ENCODE assay signal across 10 cellular contexts in the genomic region with DNA sequence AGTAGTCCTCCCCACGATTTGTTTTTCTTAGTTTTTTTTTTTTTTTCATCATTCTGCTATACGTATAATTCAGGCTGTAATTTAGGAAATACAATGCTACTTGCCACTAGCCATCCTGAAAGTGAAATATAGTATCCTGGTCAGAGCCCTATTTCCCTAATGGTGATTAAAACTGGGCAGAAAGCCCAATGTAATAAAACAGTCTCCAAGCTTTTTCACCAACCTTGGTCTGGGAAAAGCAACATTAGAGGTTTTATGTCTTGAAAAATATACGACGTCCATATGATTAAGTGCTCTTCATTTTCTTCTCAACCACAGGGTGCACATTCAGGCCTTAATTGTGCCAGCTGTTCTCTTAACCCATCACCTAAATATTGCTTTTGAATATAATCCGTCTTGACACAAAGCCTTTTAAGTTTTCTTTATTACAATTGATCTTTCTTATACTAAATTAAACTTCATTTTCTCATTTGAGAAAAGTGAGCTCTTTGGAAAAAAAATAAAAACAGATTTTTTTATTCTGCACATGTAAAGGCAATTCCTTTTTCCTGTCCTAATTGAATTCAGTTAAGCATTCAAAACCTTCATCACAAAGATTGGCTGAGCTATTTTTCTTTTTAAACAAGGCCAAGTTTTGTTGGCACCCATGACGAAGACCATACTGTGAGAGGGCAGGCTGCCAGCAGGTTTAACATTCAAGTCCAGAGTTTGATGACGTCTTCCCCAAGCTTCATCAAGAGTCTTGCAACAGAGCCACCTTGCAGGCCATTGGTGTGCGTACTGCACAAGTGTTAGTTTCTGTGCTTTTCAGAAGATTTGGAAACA. TPM values are rescaled to one million over a fixed set of nuclear protein-coding genes. Genes with fewer than 3 reads are reported as not detected.
DNase-seq lines count a peak whose midpoint lies in the region; ATAC-seq and TF ChIP-seq lines count a peak whose summit lies in the region.
"Had no signal": no experiment of that assay in that cellular context is flagged by ENCODE, and none has a peak within 500 bp of the region (broad histone marks: within the 10 kb centered on the region; RNA-seq: fewer than 3 reads in every experiment).

No MANE protein-coding gene starts in this region.

- H4K20me1 ChIP-seq in SK-N-SH (ENCODE audit: insufficient read depth): no peaks in the 10 kb centered on the region

- no peak for TF ChIP-seq CTCF in SK-N-SH (IDR thresholded peaks at IDR 0.05)
- no peak for TF ChIP-seq CTCF in GM10248 (IDR thresholded peaks at IDR 0.05; ENCODE audit: control extremely low read depth, extremely low read depth, low read depth, missing control alignments)
- TF ChIP-seq CTCF in foreskin keratinocyte (conservative IDR thresholded peaks at IDR 0.05): no peak

- peak in 1 of 2 experiments; percentile 51; a peak in 2 of 4 replicates for TF ChIP-seq EP300 in SK-N-SH (IDR thresholded peaks at IDR 0.05; ENCODE audit: borderline replicate concordance in 1 of 2, low read depth in 1 of 2, low read length in 1 of 2)

- H3K4me1 ChIP-seq in SK-N-SH (ENCODE audit: control insufficient read depth in 1 of 2, insufficient read depth in 2 of 2, low read depth in 1 of 2, low read length in 1 of 2) (peaks cover 14 to 42% of the 10 kb centered on the region in 2 experiments), foreskin keratinocyte (peaks cover 15% of the 10 kb centered on the region)
- no peaks in the 10 kb centered on the region for H3K4me1 ChIP-seq in CD8-positive, alpha-beta memory T cell (ENCODE audit: insufficient read depth, low read length)

- POLR2A ChIA-PET in SK-N-SH (lab: Yijun Ruan, JAX): no interaction called here
- POLR2A ChIA-PET in GM10248 (lab: Yijun Ruan, JAX): no interaction called here
- POLR2A ChIA-PET in CD8-positive, alpha-beta memory T cell (lab: Charles Lee): no interaction called here

- H3K9me3 ChIP-seq in SK-N-SH: no peaks in the 10 kb centered on the region
- H3K9me3 ChIP-seq in CD8-positive, alpha-beta memory T cell (ENCODE audit: low read length): no peaks in the 10 kb centered on the region
- H3K9me3 ChIP-seq: esophagus squamous epithelium had no signal

- no peak overlapping the region for H2AFZ ChIP-seq in SK-N-SH (ENCODE audit: low read depth)

- H3K9me3 Mint-ChIP-seq in CD8-positive, alpha-beta memory T cell: peaks cover 0 to 2% (median 0%) of the 10 kb centered on the region in 5 donors

- peak in 9 of 14 donors; percentile 2 to 62 (median 16) for DNase-seq in C1 segment of cervical spinal cord (lab: John Stamatoyannopoulos, UW)
- peak; percentile 39 for DNase-seq in NCI-H146 treated with DMSO at 0.1 percent for 48 hours (lab: John Stamatoyannopoulos, UW; ENCODE audit: unreplicated experiment)
- no peak for DNase-seq in SK-N-SH
- peak; percentile 33 for DNase-seq in inferior parietal cortex (ENCODE audit: extremely low spot score)
- DNase-seq in GM10248 (ENCODE audit: extremely low spot score): no peak
- DNase-seq in CD8-positive, alpha-beta memory T cell: no peak
- no peak for DNase-seq in foreskin keratinocyte
- DNase-seq: esophagus squamous epithelium had no signal

- no peak overlapping the region for H3K4me3 ChIP-seq in SK-N-SH (ENCODE audit: low read depth in 2 of 2, low read length in 1 of 2)
- no peak overlapping the region for H3K4me3 ChIP-seq in CD8-positive, alpha-beta memory T cell (ENCODE audit: low read length)
- H3K4me3 ChIP-seq: esophagus squamous epithelium had no signal

- WGBS in SK-N-SH (ENCODE audit: low lambda C conversion rate): 40% methylated on average over 8 of the region's 8 CpGs

- peaks cover 21% of the 10 kb centered on the region for H3F3A ChIP-seq in SK-N-SH (replicated peaks; ENCODE audit: insufficient read depth)

- H3K27ac ChIP-seq in SK-N-SH (ENCODE audit: low read depth in 2 of 2, low read length in 1 of 2) (peak overlapping the region; percentile 47 to 55; a peak in 2 of 4 replicates), foreskin keratinocyte (no peak overlapping the region)
- H3K27ac ChIP-seq in CD8-positive, alpha-beta memory T cell (ENCODE audit: low read depth, low read length): no peak overlapping the region
- H3K27ac ChIP-seq: esophagus squamous epithelium had no signal

- H3K9ac ChIP-seq in SK-N-SH: no peak overlapping the region

- H3K4me1 Mint-ChIP-seq in CD8-positive, alpha-beta memory T cell: no peaks in the 10 kb centered on the region
- H3K4me1 Mint-ChIP-seq: B cell had no signal

- no peaks in the 10 kb centered on the region for H3K27me3 Mint-ChIP-seq in CD8-positive, alpha-beta memory T cell

- CTCF ChIA-PET in SK-N-SH (lab: Yijun Ruan, JAX) (interaction anchor here (1.2 kb wide), 2 partner anchors 11 to 52 kb away, joined by 3 read pairs; a partner anchor contains a TSS), GM10248 (lab: Yijun Ruan, JAX) (interaction anchor here (0.6 kb wide), 1 partner anchor 19 kb away, joined by 3 read pairs; no protein-coding TSS in a partner anchor)
- CTCF ChIA-PET in CD8-positive, alpha-beta memory T cell (lab: Charles Lee): no interaction called here

- ATAC-seq in GM18520 (IDR thresholded peaks at IDR 0.05; ENCODE audit: unreplicated experiment) (no peak), foreskin keratinocyte (no peak)

- no peaks in the 10 kb centered on the region for H3K9me2 ChIP-seq in SK-N-SH

- no peaks in the 10 kb centered on the region for H3K36me3 Mint-ChIP-seq in CD8-positive, alpha-beta memory T cell

- H3K4me2 ChIP-seq in SK-N-SH: no peak overlapping the region; the same call in 1 of the 2 replicates

- no peak for TF ChIP-seq RAD21 in SK-N-SH (IDR thresholded peaks at IDR 0.05; ENCODE audit: low read length)

- H3K27me3 ChIP-seq in SK-N-SH (ENCODE audit: insufficient read depth) (no peaks in the 10 kb centered on the region), foreskin keratinocyte (no peaks in the 10 kb centered on the region)
- H3K27me3 ChIP-seq in CD8-positive, alpha-beta memory T cell (ENCODE audit: insufficient read depth, low read length, poor library complexity, severe bottlenecking): no peaks in the 10 kb centered on the region
- H3K27me3 ChIP-seq: esophagus squamous epithelium had no signal

- no peaks in the 10 kb centered on the region for H3K36me3 ChIP-seq in SK-N-SH (replicated peaks in 1 of 2; ENCODE audit: control insufficient read depth in 1 of 2, insufficient read depth in 2 of 2, low read length in 1 of 2)
- H3K36me3 ChIP-seq in CD8-positive, alpha-beta memory T cell (ENCODE audit: insufficient read depth, low read length): no peaks in the 10 kb centered on the region
- H3K36me3 ChIP-seq: esophagus squamous epithelium had no signal

- no peak overlapping the region for H3K4me3 Mint-ChIP-seq in CD8-positive, alpha-beta memory T cell
- H3K4me3 Mint-ChIP-seq: B cell had no signal

- H3K79me2 ChIP-seq in SK-N-SH (ENCODE audit: insufficient read depth): no peaks in the 10 kb centered on the region

- peak overlapping the region in 1 of 8 donors; percentile 36 for H3K27ac Mint-ChIP-seq in CD8-positive, alpha-beta memory T cell
- H3K27ac Mint-ChIP-seq: B cell had no signal

TF ChIP-seq in SK-N-SH, 30 proteins besides CTCF, POLR2A, EP300 and RAD21:
- TF ChIP-seq, protein P1, sequence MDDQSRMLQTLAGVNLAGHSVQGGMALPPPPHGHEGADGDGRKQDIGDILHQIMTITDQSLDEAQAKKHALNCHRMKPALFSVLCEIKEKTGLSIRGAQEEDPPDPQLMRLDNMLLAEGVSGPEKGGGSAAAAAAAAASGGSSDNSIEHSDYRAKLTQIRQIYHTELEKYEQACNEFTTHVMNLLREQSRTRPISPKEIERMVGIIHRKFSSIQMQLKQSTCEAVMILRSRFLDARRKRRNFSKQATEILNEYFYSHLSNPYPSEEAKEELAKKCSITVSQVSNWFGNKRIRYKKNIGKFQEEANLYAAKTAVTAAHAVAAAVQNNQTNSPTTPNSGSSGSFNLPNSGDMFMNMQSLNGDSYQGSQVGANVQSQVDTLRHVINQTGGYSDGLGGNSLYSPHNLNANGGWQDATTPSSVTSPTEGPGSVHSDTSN (IDR thresholded peaks at IDR 0.05): peak; percentile 80
- TF ChIP-seq SIN3A (IDR thresholded peaks at IDR 0.05; ENCODE audit: borderline replicate concordance, low read depth, low read length) (peak; percentile 31; the same call in 1 of the 2 replicates), GABPA (IDR thresholded peaks at IDR 0.05; ENCODE audit: low read depth) (no peak), TCF12 (IDR thresholded peaks at IDR 0.05) (peak; percentile 72), ELF1 (IDR thresholded peaks at IDR 0.05) (no peak), CHD2 (IDR thresholded peaks at IDR 0.05; ENCODE audit: low read length, partially characterized antibody) (no peak), NFIC (IDR thresholded peaks at IDR 0.05; ENCODE audit: borderline replicate concordance) (peak; percentile 70), POLR2AphosphoS5 (IDR thresholded peaks at IDR 0.05; ENCODE audit: low read depth, low read length) (peak; percentile 17; the same call in 1 of the 2 replicates), GATA2 (CRISPR knock-in tag; IDR thresholded peaks at IDR 0.05) (no peak), JUND (IDR thresholded peaks at IDR 0.05) (peak; percentile 3; the same call in 1 of the 2 replicates), TEAD4 (IDR thresholded peaks at IDR 0.05; ENCODE audit: borderline replicate concordance, insufficient read depth) (0 out of 2 replicates have a peak, but pooled peaks have one; percentile 36), RXRA (IDR thresholded peaks at IDR 0.05; ENCODE audit: borderline replicate concordance, low read depth) (peak; percentile 38; the same call in 1 of the 2 replicates), YY1 (IDR thresholded peaks at IDR 0.05; ENCODE audit: low read depth) (no peak), FOXM1 (IDR thresholded peaks at IDR 0.05; ENCODE audit: low read depth) (peak; percentile 55; the same call in 1 of the 2 replicates)
- TF ChIP-seq, protein P2, sequence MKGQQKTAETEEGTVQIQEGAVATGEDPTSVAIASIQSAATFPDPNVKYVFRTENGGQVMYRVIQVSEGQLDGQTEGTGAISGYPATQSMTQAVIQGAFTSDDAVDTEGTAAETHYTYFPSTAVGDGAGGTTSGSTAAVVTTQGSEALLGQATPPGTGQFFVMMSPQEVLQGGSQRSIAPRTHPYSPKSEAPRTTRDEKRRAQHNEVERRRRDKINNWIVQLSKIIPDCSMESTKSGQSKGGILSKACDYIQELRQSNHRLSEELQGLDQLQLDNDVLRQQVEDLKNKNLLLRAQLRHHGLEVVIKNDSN (IDR thresholded peaks at IDR 0.05; ENCODE audit: borderline replicate concordance, low read depth): no peak

RNA-seq across cellular contexts. Expression of a gene that starts 52.7 kb away (rescaled TPM):
- polyA plus RNA-seq in SK-N-SH (2012; rRNA removed) (7.8 and 11.1 TPM in 2 replicates), foreskin keratinocyte (3.1 and 3.6 TPM in 2 replicates)
- polyA plus RNA-seq in SK-N-SH (2012; cell fraction: cytosol; rRNA removed): 10.0 and 10.6 TPM in 2 replicates
- polyA plus RNA-seq in SK-N-SH (2012; cell fraction: nucleus; rRNA removed): 9.4 and 21.8 TPM in 2 replicates
- total RNA-seq in CD8-positive, alpha-beta memory T cell: not detected
- polyA plus RNA-seq in CD8-positive, alpha-beta memory T cell: 0.08 TPM
- total RNA-seq in foreskin keratinocyte: 7.4 and 9.1 TPM in 2 replicates

Comparison
In these comparisons a context has a peak if more than half of its experiments do, and no peak if none do; other contexts are left out.
1. DNase-seq: peak in C1 segment of cervical spinal cord (9 of 14), NCI-H146 treated with DMSO at 0.1 percent for 48 hours (single experiment) and inferior parietal cortex (single experiment); none in SK-N-SH (single experiment), GM10248 (single experiment), CD8-positive, alpha-beta memory T cell (0 of 5) and foreskin keratinocyte (0 of 2).
2. H3K27ac ChIP-seq: peak in SK-N-SH (2 of 2); none in CD8-positive, alpha-beta memory T cell (single experiment) and foreskin keratinocyte (single experiment).